23 cellular contexts compared by ENCODE assay signal in genomic region chr10:65622608-65623007, GRCh38.
A peak's percentile ranks its signal among the peaks of the same experiment; 100 is the strongest.
DNase-seq lines count a peak whose midpoint lies in the region; ATAC-seq, FAIRE-seq and TF ChIP-seq lines count a peak whose summit lies in the region.
"Had no signal": no experiment of that assay in that cellular context is flagged by ENCODE, and none has a peak within 500 bp of the region (broad histone marks: within the 10 kb centered on the region; RNA-seq: fewer than 3 reads in every experiment).

No MANE protein-coding gene starts in this region.

- peaks cover 9% of the 10 kb centered on the region for H3K4me1 Mint-ChIP-seq in MCF 10A (ENCODE audit: insufficient read depth, unreplicated experiment)
- H3K4me1 Mint-ChIP-seq: B cell; CD4-positive, CD25-positive, alpha-beta regulatory T cell had no signal

- intact Hi-C loops in mammary epithelial cell (cut with micrococcal nuclease) (no loop called here), MCF 10A (cut with micrococcal nuclease) (no loop called here), left ventricle myocardium superior (cut with micrococcal nuclease) (no loop called here)

- no peak for FAIRE-seq in keratinocyte (lab: Jason Lieb, UNC)
- FAIRE-seq: A204.1, D721Med, GM12892 had no signal

- peaks cover 14% of the 10 kb centered on the region for H3K4me1 ChIP-seq in mammary epithelial cell (ENCODE audit: insufficient read depth, low read length)
- H3K4me1 ChIP-seq in keratinocyte (ENCODE audit: control insufficient read depth, extremely low read depth, insufficient read depth, low read length), result peaks cover 6% of the 10 kb centered on the region
- H3K4me1 ChIP-seq: BLaER1 had no signal

- no peaks in the 10 kb centered on the region for H3K9me3 ChIP-seq in mammary epithelial cell (replicated peaks; ENCODE audit: insufficient read depth, low read length)
- H3K9me3 ChIP-seq in keratinocyte (ENCODE audit: control insufficient read depth, low read depth, low read length), result no peaks in the 10 kb centered on the region
- H3K9me3 ChIP-seq: BLaER1 had no signal

- H4K20me1 ChIP-seq in mammary epithelial cell (ENCODE audit: insufficient read depth, low read length), result no peaks in the 10 kb centered on the region
- no peaks in the 10 kb centered on the region for H4K20me1 ChIP-seq in keratinocyte (ENCODE audit: control insufficient read depth, extremely low read depth, insufficient read depth, low read length)
- H4K20me1 ChIP-seq: BLaER1 had no signal

- TF ChIP-seq CTCF in mammary epithelial cell (conservative IDR thresholded peaks at IDR 0.05 in 1 of 2, IDR thresholded peaks at IDR 0.05 in 1 of 2; ENCODE audit: extremely low read depth in 1 of 2, insufficient read depth in 1 of 2, low read depth in 1 of 2, low read length in 2 of 2) (no peak), MCF 10A (IDR thresholded peaks at IDR 0.05; ENCODE audit: unreplicated experiment) (no peak), RWPE1 (conservative IDR thresholded peaks at IDR 0.05; ENCODE audit: low read depth) (no peak), epithelial cell of esophagus (IDR thresholded peaks at IDR 0.05; ENCODE audit: insufficient read depth, low read depth, low read length, missing control alignments) (no peak), keratinocyte (optimal IDR thresholded peaks at IDR 0.05 in 1 of 3, IDR thresholded peaks at IDR 0.05 in 1 of 3, conservative IDR thresholded peaks at IDR 0.05 in 1 of 3; ENCODE audit: extremely low read depth in 1 of 3, insufficient read depth in 2 of 3, low read length in 3 of 3) (no peak)

- H3K79me2 ChIP-seq in mammary epithelial cell (ENCODE audit: insufficient read depth, low read length) (no peaks in the 10 kb centered on the region), keratinocyte (ENCODE audit: control insufficient read depth, insufficient read depth, low read length) (no peaks in the 10 kb centered on the region)

- 0% methylated on average over 2 of the region's 2 CpGs for WGBS in mammary epithelial cell (ENCODE audit: low coverage, missing lambda C conversion rate)

- no peak overlapping the region for H3K4me3 ChIP-seq in mammary epithelial cell (replicated peaks in 1 of 3; ENCODE audit: insufficient read depth in 1 of 3, low read depth in 2 of 3, low read length in 3 of 3)
- no peak overlapping the region for H3K4me3 ChIP-seq in epithelial cell of esophagus (ENCODE audit: low read length)
- no peak overlapping the region for H3K4me3 ChIP-seq in keratinocyte (ENCODE audit: control insufficient read depth in 2 of 3, extremely low read depth in 1 of 3, insufficient read depth in 2 of 3, low read depth in 1 of 3, low read length in 3 of 3)
- H3K4me3 ChIP-seq: BLaER1 had no signal

- dilution Hi-C loops in mammary epithelial cell (cut with HindIII; ENCODE audit: low sequenced_read_pairs), result no loop called here
- dilution Hi-C loops in keratinocyte (cut with MboI; ENCODE audit: extremely low pct_ligation_motif_present, low sequenced_read_pairs), result no loop called here

- peaks cover 5% of the 10 kb centered on the region for H3K36me3 Mint-ChIP-seq in MCF 10A (ENCODE audit: insufficient read depth, unreplicated experiment)
- H3K36me3 Mint-ChIP-seq: CD4-positive, CD25-positive, alpha-beta regulatory T cell; CD8-positive, alpha-beta T cell had no signal

- no peak overlapping the region for H3K4me3 Mint-ChIP-seq in MCF 10A (ENCODE audit: unreplicated experiment)
- H3K4me3 Mint-ChIP-seq: B cell; CD4-positive, CD25-positive, alpha-beta regulatory T cell; CD8-positive, alpha-beta T cell had no signal

- H2AFZ ChIP-seq in mammary epithelial cell (ENCODE audit: low read depth, low read length) (no peak overlapping the region), keratinocyte (ENCODE audit: control insufficient read depth, low read length) (no peak overlapping the region)

- BruUV-seq in mammary epithelial cell (replicated peaks; lab: Mats Ljungman, UMichigan), result no TSS peak
- no TSS peak for BruUV-seq in MCF 10A (replicated peaks; lab: Mats Ljungman, UMichigan)

- DNase-seq in mammary epithelial cell, result peak; percentile 75
- no peak for DNase-seq in MCF 10A (ENCODE audit: unreplicated experiment)
- peak; percentile 26 for DNase-seq in RWPE1 (ENCODE audit: low spot score)
- DNase-seq in epithelial cell of esophagus (ENCODE audit: low read depth), result peak; percentile 87
- DNase-seq in keratinocyte (ENCODE audit: low read depth, low spot score), result no peak
- DNase-seq in left ventricle myocardium superior, result no peak
- no peak for DNase-seq in activated T-cell treated with anti-CD3 and anti-CD28 coated beads, Interleukin-2, amount 50 U/mL, for 48 hours
- DNase-seq: CD4-positive, CD25-positive, alpha-beta regulatory T cell; CD8-positive, alpha-beta T cell; DMS 273 treated with DMSO at 0.1 percent for 48 hours; DMS53; DMS79 treated with DMSO at 0.1 percent for 48 hours; GOT3; H7; HCEC 1CT had no signal

- CTCF ChIA-PET in mammary epithelial cell (lab: Charles Lee; ENCODE audit: low non-redundant PET), result no interaction called here
- CTCF ChIA-PET in MCF 10A (lab: Yijun Ruan, JAX), result no interaction called here
- CTCF ChIA-PET in RWPE1 (lab: Yijun Ruan, JAX), result no interaction called here

- in situ Hi-C loops in mammary epithelial cell (cut with MboI; ENCODE audit: low sequenced_read_pairs in 2 of 2), result no loop called here

- POLR2A ChIA-PET in MCF 10A (lab: Yijun Ruan, JAX) (interaction anchor here (1.5 kb wide), 1 partner anchor 51 kb away, joined by 3 read pairs; no protein-coding TSS in a partner anchor), RWPE1 (lab: Yijun Ruan, JAX; ENCODE audit: low non-redundant PET) (no interaction called here)

- no peaks in the 10 kb centered on the region for H3K27me3 ChIP-seq in mammary epithelial cell (ENCODE audit: insufficient read depth, low read length)
- no peaks in the 10 kb centered on the region for H3K27me3 ChIP-seq in keratinocyte (ENCODE audit: control insufficient read depth, extremely low read depth, insufficient read depth, low read length)
- H3K27me3 ChIP-seq: BLaER1 had no signal

- H3K4me2 ChIP-seq in mammary epithelial cell (ENCODE audit: insufficient read depth, low read depth, low read length) (peak overlapping the region; percentile 54), keratinocyte (ENCODE audit: control insufficient read depth, extremely low read depth, insufficient read depth, low read depth, low read length) (no peak overlapping the region)
- H3K4me2 ChIP-seq: BLaER1 had no signal

- H3K27ac Mint-ChIP-seq in MCF 10A (ENCODE audit: low read depth, unreplicated experiment), result no peak overlapping the region
- H3K27ac Mint-ChIP-seq: B cell; CD4-positive, CD25-positive, alpha-beta regulatory T cell; CD8-positive, alpha-beta T cell had no signal

- H3K27ac ChIP-seq in mammary epithelial cell (ENCODE audit: insufficient read depth, low read depth, low read length) (no peak overlapping the region), RWPE1 (no peak overlapping the region), keratinocyte (ENCODE audit: control insufficient read depth, insufficient read depth, low read length) (peak overlapping the region; percentile 8)
- H3K27ac ChIP-seq: 22Rv1, BLaER1, C4-2B had no signal

- peaks cover 6% of the 10 kb centered on the region for H3K9me3 Mint-ChIP-seq in MCF 10A (ENCODE audit: unreplicated experiment)

- H3K9ac ChIP-seq in mammary epithelial cell (ENCODE audit: insufficient read depth, low read length) (no peak overlapping the region), keratinocyte (ENCODE audit: control insufficient read depth, extremely low read depth, insufficient read depth, low read length) (no peak overlapping the region)
- H3K9ac ChIP-seq: BLaER1 had no signal

- no peak for ATAC-seq in HG03457 (IDR thresholded peaks at IDR 0.05; ENCODE audit: unreplicated experiment)
- ATAC-seq in left ventricle myocardium superior, result no peak
- ATAC-seq: CD8-positive, alpha-beta T cell had no signal

- H3K9me1 ChIP-seq in keratinocyte (ENCODE audit: control insufficient read depth, extremely low read depth, insufficient read depth, low read length), result no peaks in the 10 kb centered on the region

- peaks cover 3% of the 10 kb centered on the region for H3K36me3 ChIP-seq in mammary epithelial cell (ENCODE audit: insufficient read depth, low read length)
- H3K36me3 ChIP-seq in keratinocyte (ENCODE audit: control insufficient read depth in 2 of 2, extremely low read depth in 1 of 2, insufficient read depth in 2 of 2, low read length in 2 of 2), result no peaks in the 10 kb centered on the region
- H3K36me3 ChIP-seq: BLaER1 had no signal

- H3K27me3 Mint-ChIP-seq in MCF 10A (ENCODE audit: insufficient read depth, unreplicated experiment), result no peaks in the 10 kb centered on the region
- H3K27me3 Mint-ChIP-seq: B cell; CD4-positive, CD25-positive, alpha-beta regulatory T cell had no signal

Comparison
In these comparisons a context has a peak if more than half of its experiments do, and no peak if none do; other contexts are left out.
1. DNase-seq: peak in mammary epithelial cell (single experiment), RWPE1 (single experiment) and epithelial cell of esophagus (single experiment); none in MCF 10A (single experiment), keratinocyte (single experiment), left ventricle myocardium superior (single experiment) and activated T-cell treated with anti-CD3 and anti-CD28 coated beads, Interleukin-2, amount 50 U/mL, for 48 hours (0 of 2).